ENCODE assay signal across 18 cellular contexts in the genomic region with DNA sequence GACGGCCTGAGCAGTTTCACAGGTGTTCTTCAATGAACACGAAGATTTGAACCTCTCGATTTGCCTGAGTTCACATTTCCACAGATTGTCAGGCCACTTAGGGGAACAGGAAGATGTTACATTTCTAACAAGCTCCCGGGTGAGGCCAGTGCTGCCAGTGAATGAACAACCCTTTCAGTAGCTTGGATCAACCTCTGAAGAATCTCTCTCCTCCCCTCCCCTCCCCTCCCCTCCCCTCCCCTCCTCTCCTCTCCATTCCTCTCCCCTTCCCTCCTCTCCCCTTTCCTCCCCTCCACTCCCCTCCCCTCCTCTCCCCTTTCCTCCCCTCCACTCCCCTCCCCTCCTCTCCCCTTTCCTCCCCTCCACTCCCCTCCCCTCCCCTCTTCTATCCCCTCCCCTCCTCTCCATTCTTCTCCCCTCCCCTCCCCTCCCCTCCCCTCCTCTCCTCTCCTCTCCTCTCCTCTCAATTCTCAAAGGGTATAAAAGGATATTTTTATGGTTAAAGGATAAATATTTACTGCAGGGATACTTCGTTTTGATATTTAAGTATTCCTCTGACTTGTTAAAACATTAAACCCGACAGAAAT.
DNase-seq lines count a peak whose midpoint lies in the region; ATAC-seq, FAIRE-seq and TF ChIP-seq lines count a peak whose summit lies in the region.
"Had no signal": no experiment of that assay in that cellular context is flagged by ENCODE, and none has a peak within 500 bp of the region (broad histone marks: within the 10 kb centered on the region; RNA-seq: fewer than 3 reads in every experiment).

No MANE protein-coding gene starts in this region.

- H2AFZ ChIP-seq in HepG2 (ENCODE audit: low read length): no peak overlapping the region

- DNase-seq in NCI-H1092 treated with DMSO at 0.1 percent for 48 hours (lab: John Stamatoyannopoulos, UW): peak; percentile 19
- no peak for DNase-seq in NCI-H1092 (lab: John Stamatoyannopoulos, UW)
- no peak for DNase-seq in HepG2 (ENCODE audit: low spot score)
- DNase-seq in right lobe of liver: no peak
- DNase-seq in NCI-H2196 treated with DMSO at 0.1 percent for 48 hours (lab: John Stamatoyannopoulos, UW; ENCODE audit: unreplicated experiment): peak; percentile 9
- DNase-seq in HPDE6-E6E7 (ENCODE audit: extremely low spot score): no peak
- no peak for DNase-seq in central memory CD4-positive, alpha-beta T cell
- DNase-seq: 8988T; Calu3; CD8-positive, alpha-beta T cell; IMR-90; Peyer's patch; SJCRH30; T-cell had no signal

- H3K9me3 ChIP-seq in HepG2 (ENCODE audit: low read length) (no peaks in the 10 kb centered on the region), right lobe of liver (no peaks in the 10 kb centered on the region)
- H3K9me3 ChIP-seq: HAP-1, SJCRH30 had no signal

- H3K79me2 ChIP-seq in HepG2 (ENCODE audit: insufficient read depth, low read length): no peaks in the 10 kb centered on the region

- H3K4me3 ChIP-seq in HepG2 (replicated peaks in 1 of 3; ENCODE audit: insufficient read depth in 1 of 3, low read depth in 2 of 3, low read length in 3 of 3) (no peak overlapping the region), right lobe of liver (no peak overlapping the region)
- H3K4me3 ChIP-seq: BLaER1 treated with 17β-estradiol and CSF1 and Interleukin-3, amounts not matched to agents 10 nM and 100 nM; HAP-1; Peyer's patch; SJCRH30 had no signal

- TF ChIP-seq RAD21 in HepG2 (CRISPR knock-in tag; IDR thresholded peaks at IDR 0.05): no peak

- H3K4me1 ChIP-seq in HepG2 (ENCODE audit: insufficient read depth, low read length): no peaks in the 10 kb centered on the region
- H3K4me1 ChIP-seq in right lobe of liver: no peaks in the 10 kb centered on the region
- H3K4me1 ChIP-seq: HAP-1, Peyer's patch, SJCRH30 had no signal

- H3K27me3 ChIP-seq in HepG2 (ENCODE audit: control insufficient read depth in 1 of 2, insufficient read depth in 2 of 2, low read length in 2 of 2) (peaks cover 0 to 4% of the 10 kb centered on the region in 2 experiments; a peak in 1 of 5 replicates), right lobe of liver (no peaks in the 10 kb centered on the region)
- H3K27me3 ChIP-seq: BLaER1 treated with 17β-estradiol and CSF1 and Interleukin-3, amounts not matched to agents 10 nM and 100 nM; Peyer's patch; SJCRH30 had no signal

- TF ChIP-seq POLR2A in HepG2 (IDR thresholded peaks at IDR 0.05; ENCODE audit: insufficient read depth in 1 of 2, low read depth in 2 of 2, low read length in 2 of 2) (no peak), right lobe of liver (IDR thresholded peaks at IDR 0.05) (no peak)

- no peak for FAIRE-seq in HepG2 (lab: Jason Lieb, UNC)

- intact Hi-C loops in HepG2 (cut with micrococcal nuclease; ENCODE audit: unreplicated experiment) (no loop called here), right lobe of liver (cut with DNase I) (no loop called here)

- H3K27ac ChIP-seq in HepG2 (ENCODE audit: extremely low read length, insufficient read depth, low read length): no peak overlapping the region
- no peak overlapping the region for H3K27ac ChIP-seq in right lobe of liver
- H3K27ac ChIP-seq: HL-60, KMS-11, Peyer's patch, SJCRH30 had no signal

- H3K4me2 ChIP-seq in HepG2 (ENCODE audit: low read depth, low read length): no peak overlapping the region
- H3K4me2 ChIP-seq: KMS-11 had no signal

- TF ChIP-seq CTCF in HepG2 (CRISPR knock-in tag; IDR thresholded peaks at IDR 0.05) (no peak), right lobe of liver (IDR thresholded peaks at IDR 0.05) (no peak)

- H3K9ac ChIP-seq in HepG2 (ENCODE audit: insufficient read depth, low read depth, low read length): no peak overlapping the region
- H3K9ac ChIP-seq: BLaER1 treated with 17β-estradiol and CSF1 and Interleukin-3, amounts not matched to agents 10 nM and 100 nM; KMS-11 had no signal

- H4K20me1 ChIP-seq in HepG2 (ENCODE audit: insufficient read depth, low read length): no peaks in the 10 kb centered on the region
- H4K20me1 ChIP-seq: BLaER1 treated with 17β-estradiol and CSF1 and Interleukin-3, amounts not matched to agents 10 nM and 100 nM had no signal

- in situ Hi-C loops in HepG2 (cut with HindIII; ENCODE audit: extremely low pct_ligation_motif_present, low pct_unique_long_range_greater_than_20kb): no loop called here

- H3K36me3 ChIP-seq in HepG2 (replicated peaks in 1 of 2; ENCODE audit: control insufficient read depth in 1 of 2, insufficient read depth in 2 of 2, low read length in 2 of 2) (no peaks in the 10 kb centered on the region), right lobe of liver (no peaks in the 10 kb centered on the region)
- H3K36me3 ChIP-seq: BLaER1 treated with 17β-estradiol and CSF1 and Interleukin-3, amounts not matched to agents 10 nM and 100 nM; HAP-1; Peyer's patch; SJCRH30 had no signal

- CTCF ChIA-PET in HepG2 (lab: Yijun Ruan, JAX; ENCODE audit: low intra/inter-chr PET ratio, low total read pairs): no interaction called here

- WGBS in HepG2 (ENCODE audit: low lambda C conversion rate): 3% methylated on average over 6 of the region's 6 CpGs
- WGBS in right lobe of liver (ENCODE audit: insufficient coverage, low coverage, low lambda C conversion rate, missing lambda C conversion rate): 41% methylated on average over 5 of the region's 6 CpGs

- no peak for ATAC-seq in HepG2
- ATAC-seq in right lobe of liver: no peak
- ATAC-seq: CD8-positive, alpha-beta T cell; T-cell had no signal

- no TSS peak for BruUV-seq in HepG2 (replicated peaks; lab: Mats Ljungman, UMichigan)

- POLR2A ChIA-PET in HepG2 (lab: Yijun Ruan, JAX): no interaction called here

- TF ChIP-seq EP300 in HepG2 (IDR thresholded peaks at IDR 0.05; ENCODE audit: low read depth in 2 of 2, low read length in 2 of 2): no peak
- TF ChIP-seq EP300 in HepG2 (CRISPR knock-in tag; IDR thresholded peaks at IDR 0.05; ENCODE audit: borderline replicate concordance): no peak

TF ChIP-seq in HepG2, 621 proteins besides CTCF, POLR2A, EP300 and RAD21:
- TF ChIP-seq YY1 (IDR thresholded peaks at IDR 0.05; ENCODE audit: insufficient read depth, insufficient replicate concordance, low read depth, low read length): no peak
- TF ChIP-seq PCBP1 (IDR thresholded peaks at IDR 0.05; ENCODE audit: borderline replicate concordance, low read depth, low read length): peak; percentile 74; the same call in 1 of the 2 replicates
- peak; percentile 91 for TF ChIP-seq PCBP2 (optimal IDR thresholded peaks at IDR 0.05; ENCODE audit: low read depth, low read length, poor library complexity, severe bottlenecking)
- TF ChIP-seq HNRNPK (IDR thresholded peaks at IDR 0.05; ENCODE audit: low read depth, low read length, poor library complexity, severe bottlenecking): peak; percentile 97
- no peak for TF ChIP-seq TEAD3 (CRISPR knock-in tag; optimal IDR thresholded peaks at IDR 0.05; ENCODE audit: borderline replicate concordance)
- TF ChIP-seq ZSCAN22 (CRISPR knock-in tag; IDR thresholded peaks at IDR 0.05): no peak
- TF ChIP-seq HOXA9 (CRISPR knock-in tag; IDR thresholded peaks at IDR 0.05; ENCODE audit: borderline replicate concordance): no peak
- no peak for TF ChIP-seq ZNF782 (CRISPR knock-in tag; IDR thresholded peaks at IDR 0.05; ENCODE audit: borderline replicate concordance)
- TF ChIP-seq SRY (CRISPR knock-in tag; IDR thresholded peaks at IDR 0.05): no peak
- TF ChIP-seq ZNF24 (IDR thresholded peaks at IDR 0.05): no peak

Comparison
In these comparisons a context has a peak if more than half of its experiments do, and no peak if none do; other contexts are left out.
1. DNase-seq: peak in NCI-H1092 treated with DMSO at 0.1 percent for 48 hours (single experiment) and NCI-H2196 treated with DMSO at 0.1 percent for 48 hours (single experiment); none in NCI-H1092 (single experiment), HepG2 (single experiment), right lobe of liver (0 of 3), HPDE6-E6E7 (single experiment) and central memory CD4-positive, alpha-beta T cell (single experiment).